In the genomic region with DNA sequence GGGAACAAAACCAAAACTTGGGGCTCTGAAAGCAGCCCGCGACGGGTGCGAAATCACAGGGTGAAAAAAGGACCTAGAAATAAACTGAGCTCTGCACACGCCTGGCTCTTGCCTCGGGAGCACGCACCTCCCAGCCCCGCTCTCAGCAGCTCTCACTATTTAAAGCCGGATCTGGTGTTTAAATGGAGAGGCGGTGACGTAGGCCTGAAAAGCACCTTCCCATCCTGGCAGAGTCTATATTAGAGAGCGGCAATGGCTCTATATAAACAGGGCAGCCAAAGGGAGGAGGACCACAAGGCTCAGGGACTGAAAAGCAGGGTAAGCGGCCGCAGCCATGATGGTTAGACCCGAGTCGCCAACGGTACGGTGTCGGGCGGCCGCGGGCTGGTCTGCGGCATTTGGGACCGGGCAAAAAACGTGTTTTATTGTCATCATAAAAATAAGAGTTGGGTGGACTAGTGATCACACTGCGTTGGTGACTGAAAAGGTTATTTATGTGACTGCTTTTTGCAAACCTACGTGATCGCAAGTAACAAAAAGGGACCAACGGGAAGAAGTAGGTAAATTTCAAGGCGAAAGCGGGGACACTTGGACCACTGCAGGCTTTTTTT, we compare ENCODE assay signal across 8 cellular contexts. TPM values are rescaled to one million over a fixed set of nuclear protein-coding genes. Genes with fewer than 3 reads are reported as not detected.
DNase-seq lines count a peak whose midpoint lies in the region; ATAC-seq and TF ChIP-seq lines count a peak whose summit lies in the region.

No MANE protein-coding gene starts in this region.

- H3K4me3 ChIP-seq in esophagus (ENCODE audit: low read depth in 1 of 2, low read length in 2 of 2) = peak overlapping the region; percentile 61 to 90
- peak overlapping the region; percentile 33 for H3K4me3 ChIP-seq in mucosa of stomach (ENCODE audit: low read length)

- peak overlapping the region; percentile 89 for H3K9ac ChIP-seq in mucosa of stomach (ENCODE audit: low read length)

- WGBS in esophagus, 2 donors = 0% methylated on average over 31 of the region's 31 CpGs

- peak; percentile 100 for DNase-seq in DMS79 (lab: John Stamatoyannopoulos, UW)
- DNase-seq in KG1 (lab: John Stamatoyannopoulos, UW) = peak; percentile 89
- peak; percentile 89 for DNase-seq in activated T-cell treated with anti-CD3 and anti-CD28 coated beads, Interleukin-2, amount 50 U/mL, for 48 hours
- DNase-seq in stimulated activated CD8-positive, alpha-beta memory T cell treated with anti-CD3 and anti-CD28 coated beads, Interleukin-4, amount 100 ng/mL, for 48 hours = peak; percentile 85

- H3K27me3 ChIP-seq in esophagus (ENCODE audit: control insufficient read depth in 1 of 2, insufficient read depth in 2 of 2, low read length in 2 of 2) (no peaks in the 10 kb centered on the region), mucosa of stomach (ENCODE audit: control insufficient read depth, insufficient read depth, low read length) (no peaks in the 10 kb centered on the region)

- peak overlapping the region; percentile 97 to 99 for H3K27ac ChIP-seq in esophagus (ENCODE audit: low read depth in 2 of 2, low read length in 1 of 2)

- peak; percentile 54 for ATAC-seq in GM21737 (IDR thresholded peaks at IDR 0.05; ENCODE audit: unreplicated experiment)

- no peaks in the 10 kb centered on the region for H3K36me3 ChIP-seq in esophagus (ENCODE audit: control insufficient read depth in 2 of 2, insufficient read depth in 2 of 2, low read length in 1 of 2)
- no peaks in the 10 kb centered on the region for H3K36me3 ChIP-seq in mucosa of stomach (ENCODE audit: control insufficient read depth, insufficient read depth, low read length)

- no peaks in the 10 kb centered on the region for H3K4me1 ChIP-seq in esophagus (ENCODE audit: control insufficient read depth in 2 of 2, insufficient read depth in 2 of 2, low read length in 1 of 2)
- peaks cover 16% of the 10 kb centered on the region for H3K4me1 ChIP-seq in mucosa of stomach (ENCODE audit: control insufficient read depth, insufficient read depth, low read length)

- H3K9me3 ChIP-seq in esophagus (ENCODE audit: control insufficient read depth in 2 of 2, insufficient read depth in 1 of 2, low read depth in 1 of 2, low read length in 1 of 2) (no peaks in the 10 kb centered on the region), mucosa of stomach (ENCODE audit: control insufficient read depth, low read length) (no peaks in the 10 kb centered on the region)

TF ChIP-seq in PFSK-1, 5 proteins besides CTCF, POLR2A, EP300 and RAD21:
- TF ChIP-seq POLR2AphosphoS5 (IDR thresholded peaks at IDR 0.05; ENCODE audit: low read depth, low read length) (peak; percentile 82), FOXP2 (optimal IDR thresholded peaks at IDR 0.05; ENCODE audit: borderline replicate concordance, extremely low read depth, extremely low read length, insufficient read depth) (no peak), REST (IDR thresholded peaks at IDR 0.05; ENCODE audit: insufficient read depth in 1 of 2, low read depth in 2 of 2, low read length in 2 of 2) (0 out of 4 replicates have a peak, but pooled peaks of 1 of the 2 experiments have one; percentile 23), TAF1 (IDR thresholded peaks at IDR 0.05; ENCODE audit: borderline replicate concordance, insufficient read depth, low read length) (peak; percentile 89; the same call in 1 of the 2 replicates), SIN3A (IDR thresholded peaks at IDR 0.05; ENCODE audit: borderline replicate concordance, insufficient read depth, low read length) (peak; percentile 61; the same call in 1 of the 2 replicates)

RNA-seq across cellular contexts. Expression of gene GTF2A1, which starts 1.4 kb away (rescaled TPM):
- 8.7 TPM for polyA plus RNA-seq in PFSK-1 (2012; ENCODE audit: insufficient read length, low read depth)
- polyA plus RNA-seq in esophagus = 1 to 10 TPM; 3.8 to 6.2 TPM

Comparison
In these comparisons a context has a peak if more than half of its experiments do, and no peak if none do; other contexts are left out.
1. Peak in every context shown above with its lines: DNase-seq, ATAC-seq, H3K4me3 ChIP-seq and H3K27ac ChIP-seq.